15 cellular contexts compared by ENCODE assay signal in the genomic region with DNA sequence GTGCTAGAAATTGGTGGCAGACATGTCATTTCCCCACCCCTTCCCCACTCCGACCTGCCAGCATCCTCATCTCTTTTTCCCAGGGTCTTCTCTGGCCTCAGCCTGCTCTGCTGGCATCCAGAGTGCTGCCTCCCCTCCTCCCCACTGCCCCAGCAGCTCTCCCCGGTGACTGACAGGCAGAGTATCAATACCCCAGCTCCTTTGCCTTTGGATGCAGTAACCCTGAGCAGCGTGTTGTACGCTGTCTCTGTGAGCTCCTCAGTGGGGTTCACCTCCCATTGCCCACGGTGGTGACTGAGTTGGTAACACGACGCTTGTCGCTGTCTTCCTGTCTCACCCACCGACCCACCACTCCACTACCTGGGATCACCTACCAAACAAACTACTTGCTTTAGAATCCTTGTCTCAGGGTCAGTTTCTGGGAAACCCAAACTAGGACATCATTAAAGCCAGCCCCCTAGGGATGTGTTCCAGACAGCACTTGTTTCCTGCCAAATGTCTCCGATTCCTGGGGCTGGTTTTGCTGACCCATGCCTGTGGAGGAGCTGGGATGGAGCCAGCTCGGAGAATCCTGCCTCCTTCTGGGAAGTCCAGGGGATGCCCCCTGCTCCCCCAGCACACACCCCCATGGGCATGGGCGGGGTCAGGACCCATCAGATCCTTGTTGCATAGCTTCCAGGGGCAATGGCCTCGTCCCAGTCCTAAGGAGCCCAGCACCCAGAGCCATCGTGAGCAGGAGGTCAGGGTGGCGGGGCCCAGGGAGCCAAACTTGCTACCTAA.
"Had no signal": no experiment of that assay in that cellular context is flagged by ENCODE, and none has a peak within 500 bp of the region (broad histone marks: within the 10 kb centered on the region; RNA-seq: fewer than 3 reads in every experiment).

No MANE protein-coding gene starts in this region.

- H3K9me3 Mint-ChIP-seq: activated naive CD4-positive, alpha-beta T cell treated with anti-CD3 and anti-CD28 coated beads, Interleukin-2, amount 50 U/mL, for 72 hours; activated T-cell treated with anti-CD3 and anti-CD28 coated beads, Interleukin-2, amount 50 U/mL, for 24 hours; dendritic cell treated with granulocyte-macrophage colony-stimulating factor and Interleukin-4, amounts not matched to agents 40 ng/mL and 50 ng/mL, for 4 days; natural killer cell treated with Interleukin-12 subunit alpha and Interleukin-12 subunit beta and Interleukin-15 and Interleukin-18, amount 100 ng/mL, for 72 hours had no signal

- H3K27me3 ChIP-seq: body of pancreas had no signal

- H3K4me1 ChIP-seq: parathyroid adenoma had no signal

- H3K4me3 Mint-ChIP-seq: activated CD8-positive, alpha-beta memory T cell treated with anti-CD3 and anti-CD28 coated beads, Interleukin-2, amount 10 ng/mL, durations not matched to agents 7 days and 5 days; activated T-cell treated with anti-CD3 and anti-CD28 coated beads, Interleukin-2, amount 50 U/mL, for 24 hours; dendritic cell treated with granulocyte-macrophage colony-stimulating factor and Interleukin-4, amounts not matched to agents 40 ng/mL and 50 ng/mL, for 4 days; natural killer cell treated with Interleukin-12 subunit alpha and Interleukin-12 subunit beta and Interleukin-15 and Interleukin-18, amount 100 ng/mL, for 72 hours had no signal

- H3K36me3 Mint-ChIP-seq: activated CD8-positive, alpha-beta memory T cell treated with anti-CD3 and anti-CD28 coated beads, Interleukin-2, amount 10 ng/mL, durations not matched to agents 7 days and 5 days; activated naive CD4-positive, alpha-beta T cell treated with anti-CD3 and anti-CD28 coated beads, Interleukin-2, amount 50 U/mL, for 72 hours; natural killer cell treated with Interleukin-12 subunit alpha and Interleukin-12 subunit beta and Interleukin-15 and Interleukin-18, amount 100 ng/mL, for 72 hours had no signal

- H3K9me3 ChIP-seq: body of pancreas, mucosa of descending colon had no signal

- DNase-seq: activated CD8-positive, alpha-beta memory T cell treated with anti-CD3 and anti-CD28 coated beads, Interleukin-2, amount 10 ng/mL, durations not matched to agents 7 days and 5 days; activated effector memory CD4-positive, alpha-beta T cell treated with Interleukin-2 at 50 U/mL for 16 hours; activated T-cell treated with anti-CD3 and anti-CD28 coated beads, Interleukin-2, amount 50 U/mL, for 24 hours; amniotic stem cell; body of pancreas; mammary epithelial cell; mucosa of descending colon; retina; stimulated activated CD4-positive, alpha-beta T cell treated with anti-CD3 and anti-CD28 coated beads, Interleukin-15, amount 100 ng/mL, for 24 hours; stimulated activated CD4-positive, alpha-beta T cell treated with anti-CD3 and anti-CD28 coated beads, Interleukin-4, amount 100 ng/mL, for 4 hours had no signal

- ATAC-seq: activated CD8-positive, alpha-beta memory T cell treated with anti-CD3 and anti-CD28 coated beads, Interleukin-2, amount 10 ng/mL, durations not matched to agents 7 days and 5 days; activated naive CD4-positive, alpha-beta T cell treated with anti-CD3 and anti-CD28 coated beads, Interleukin-2, amount 50 U/mL, for 72 hours; body of pancreas; esophagus mucosa; mucosa of descending colon had no signal

- H3K9ac ChIP-seq: parathyroid adenoma had no signal

- H3K27ac ChIP-seq: body of pancreas, parathyroid adenoma had no signal

- H3K27me3 Mint-ChIP-seq: activated CD8-positive, alpha-beta memory T cell treated with anti-CD3 and anti-CD28 coated beads, Interleukin-2, amount 10 ng/mL, durations not matched to agents 7 days and 5 days; activated T-cell treated with anti-CD3 and anti-CD28 coated beads, Interleukin-2, amount 50 U/mL, for 24 hours; natural killer cell treated with Interleukin-12 subunit alpha and Interleukin-12 subunit beta and Interleukin-15 and Interleukin-18, amount 100 ng/mL, for 72 hours had no signal

- H3K27ac Mint-ChIP-seq: activated CD8-positive, alpha-beta memory T cell treated with anti-CD3 and anti-CD28 coated beads, Interleukin-2, amount 10 ng/mL, durations not matched to agents 7 days and 5 days; activated T-cell treated with anti-CD3 and anti-CD28 coated beads, Interleukin-2, amount 50 U/mL, for 24 hours; dendritic cell treated with granulocyte-macrophage colony-stimulating factor and Interleukin-4, amounts not matched to agents 40 ng/mL and 50 ng/mL, for 4 days had no signal

- H3K4me3 ChIP-seq: body of pancreas, mucosa of descending colon had no signal
